16 cellular contexts compared by ENCODE assay signal in genomic region chr3:42174679-42175660, GRCh38.
DNase-seq lines count a peak whose midpoint lies in the region; ATAC-seq and TF ChIP-seq lines count a peak whose summit lies in the region.
"Had no signal": no experiment of that assay in that cellular context is flagged by ENCODE, and none has a peak within 500 bp of the region (broad histone marks: within the 10 kb centered on the region; RNA-seq: fewer than 3 reads in every experiment).

No MANE protein-coding gene starts in this region.

- no peaks in the 10 kb centered on the region for H3K9me2 ChIP-seq in OCI-LY7 (ENCODE audit: insufficient read depth, low read length)

- H3K9me3 ChIP-seq in OCI-LY7 (ENCODE audit: low read length) (no peaks in the 10 kb centered on the region), subcutaneous abdominal adipose tissue (ENCODE audit: control insufficient read depth in 5 of 5, low read length in 5 of 5) (no peaks in the 10 kb centered on the region), lower lobe of right lung (no peaks in the 10 kb centered on the region)
- H3K9me3 ChIP-seq: thyroid gland had no signal

- no peak for ATAC-seq in lower lobe of right lung

- H3K27ac ChIP-seq in OCI-LY7 (ENCODE audit: low read depth, low read length, poor library complexity, severe bottlenecking) (peak overlapping the region; percentile 99), subcutaneous abdominal adipose tissue (ENCODE audit: low read depth, low read length) (peak overlapping the region; percentile 82), lower lobe of right lung (no peak overlapping the region)
- H3K27ac ChIP-seq: GM23248, thyroid gland had no signal

- CTCF ChIA-PET in OCI-LY7 (lab: Charles Lee; ENCODE audit: unreplicated experiment): interaction anchor here (1.0 to 1.8 kb wide), 4 partner anchors 15 to 58 kb away, joined by 3 to 9 read pairs (median 4); no protein-coding TSS in a partner anchor

- peaks cover 97% of the 10 kb centered on the region for H3K4me1 ChIP-seq in OCI-LY7 (ENCODE audit: insufficient read depth, low read length, poor library complexity, severe bottlenecking)
- peaks cover 3 to 75% (median 64%) of the 10 kb centered on the region in 5 donors for H3K4me1 ChIP-seq in subcutaneous abdominal adipose tissue (ENCODE audit: control insufficient read depth in 5 of 5, insufficient read depth in 5 of 5, low read length in 5 of 5)
- H3K4me1 ChIP-seq in lower lobe of right lung: peaks cover 12% of the 10 kb centered on the region

- H4K20me1 ChIP-seq in OCI-LY7 (ENCODE audit: insufficient read depth, low read length): no peaks in the 10 kb centered on the region

- H3K36me3 ChIP-seq in OCI-LY7 (ENCODE audit: insufficient read depth, low read length) (peaks cover 34% of the 10 kb centered on the region), subcutaneous abdominal adipose tissue (ENCODE audit: control insufficient read depth in 5 of 5, insufficient read depth in 5 of 5, low read length in 5 of 5) (peaks cover 0 to 10% (median 5%) of the 10 kb centered on the region in 5 donors), lower lobe of right lung (peaks cover 9% of the 10 kb centered on the region)
- H3K36me3 ChIP-seq: thyroid gland had no signal

- no peak overlapping the region for H2AFZ ChIP-seq in OCI-LY7 (ENCODE audit: low read length)
- H2AFZ ChIP-seq: GM23248 had no signal

- H3K4me3 ChIP-seq in OCI-LY7 (ENCODE audit: low read depth, low read length, poor library complexity, severe bottlenecking) (peak overlapping the region; percentile 56), subcutaneous abdominal adipose tissue (ENCODE audit: low read depth in 1 of 5, low read length in 5 of 5) (no peak overlapping the region), lower lobe of right lung (no peak overlapping the region)
- H3K4me3 ChIP-seq: GM23248, thyroid gland had no signal

- no peak for TF ChIP-seq CTCF in OCI-LY7 (conservative IDR thresholded peaks at IDR 0.05; ENCODE audit: low read length)
- TF ChIP-seq CTCF in lower lobe of right lung (IDR thresholded peaks at IDR 0.05): no peak

- no TSS peak for BruUV-seq in OCI-LY7 (replicated peaks; lab: Mats Ljungman, UMichigan)

- H3K4me2 ChIP-seq in OCI-LY7 (ENCODE audit: low read length): peak overlapping the region; percentile 61

- H3K79me2 ChIP-seq in OCI-LY7 (ENCODE audit: insufficient read depth, low read depth, low read length): peaks cover 89% of the 10 kb centered on the region

- intact Hi-C loops in OCI-LY7 (cut with micrococcal nuclease; ENCODE audit: unreplicated experiment): loop anchor here (1.0 to 5.0 kb wide), 2 partner anchors 21 to 48 kb away; no protein-coding TSS in a partner anchor
- intact Hi-C loops in lower lobe of right lung (cut with DNase I): loop anchor here (10.0 kb wide), 1 partner anchor 50 kb away; no protein-coding TSS in a partner anchor

- POLR2A ChIA-PET in OCI-LY7 (lab: Charles Lee): interaction anchor here (0.6 to 3.7 kb wide), 10 partner anchors 8 to 141 kb away, joined by 3 to 18 read pairs (median 8); no protein-coding TSS in a partner anchor

- H3K27me3 ChIP-seq in subcutaneous abdominal adipose tissue (ENCODE audit: control insufficient read depth in 5 of 5, insufficient read depth in 4 of 5, low read length in 5 of 5) (no peaks in the 10 kb centered on the region), lower lobe of right lung (ENCODE audit: low read depth) (no peaks in the 10 kb centered on the region)
- H3K27me3 ChIP-seq: thyroid gland had no signal

- peak overlapping the region in 1 of 5 donors; percentile 5 for H3K9ac ChIP-seq in subcutaneous abdominal adipose tissue (ENCODE audit: low read length in 5 of 5)
- H3K9ac ChIP-seq: GM23248 had no signal

- DNase-seq in NCI-H2171 treated with DMSO at 0.1 percent for 48 hours (lab: John Stamatoyannopoulos, UW) (peak; percentile 26), NCI-H2171 (lab: John Stamatoyannopoulos, UW) (no peak), OCI-LY7 (ENCODE audit: low spot score) (peak; percentile 67), left kidney (ENCODE audit: low read depth, low spot score) (peak; percentile 93), lower lobe of right lung (no peak), NCI-H187 treated with DMSO at 0.1 percent for 48 hours (lab: John Stamatoyannopoulos, UW) (no peak)
- DNase-seq in stimulated activated CD4-positive, alpha-beta T cell treated with anti-CD3 and anti-CD28 coated beads, Interleukin-1b, Interleukin-23, amount 100 ng/mL, for 48 hours: no peak
- DNase-seq: activated naive CD4-positive, alpha-beta T cell treated with Interleukin-2 at 50 U/mL for 16 hours; C1 segment of cervical spinal cord; cortex of kidney; foreskin fibroblast; GM23248; NCI-H226; T-helper 1 cell; thyroid gland had no signal

Comparison
In these comparisons a context has a peak if more than half of its experiments do, and no peak if none do; other contexts are left out.
1. DNase-seq: peak in NCI-H2171 treated with DMSO at 0.1 percent for 48 hours (single experiment), OCI-LY7 (single experiment) and left kidney (single experiment); none in NCI-H2171 (single experiment), lower lobe of right lung (single experiment), stimulated activated CD4-positive, alpha-beta T cell treated with anti-CD3 and anti-CD28 coated beads, Interleukin-1b, Interleukin-23, amount 100 ng/mL, for 48 hours (single experiment) and NCI-H187 treated with DMSO at 0.1 percent for 48 hours (single experiment).